8 cellular contexts compared by ENCODE assay signal in the genomic region with DNA sequence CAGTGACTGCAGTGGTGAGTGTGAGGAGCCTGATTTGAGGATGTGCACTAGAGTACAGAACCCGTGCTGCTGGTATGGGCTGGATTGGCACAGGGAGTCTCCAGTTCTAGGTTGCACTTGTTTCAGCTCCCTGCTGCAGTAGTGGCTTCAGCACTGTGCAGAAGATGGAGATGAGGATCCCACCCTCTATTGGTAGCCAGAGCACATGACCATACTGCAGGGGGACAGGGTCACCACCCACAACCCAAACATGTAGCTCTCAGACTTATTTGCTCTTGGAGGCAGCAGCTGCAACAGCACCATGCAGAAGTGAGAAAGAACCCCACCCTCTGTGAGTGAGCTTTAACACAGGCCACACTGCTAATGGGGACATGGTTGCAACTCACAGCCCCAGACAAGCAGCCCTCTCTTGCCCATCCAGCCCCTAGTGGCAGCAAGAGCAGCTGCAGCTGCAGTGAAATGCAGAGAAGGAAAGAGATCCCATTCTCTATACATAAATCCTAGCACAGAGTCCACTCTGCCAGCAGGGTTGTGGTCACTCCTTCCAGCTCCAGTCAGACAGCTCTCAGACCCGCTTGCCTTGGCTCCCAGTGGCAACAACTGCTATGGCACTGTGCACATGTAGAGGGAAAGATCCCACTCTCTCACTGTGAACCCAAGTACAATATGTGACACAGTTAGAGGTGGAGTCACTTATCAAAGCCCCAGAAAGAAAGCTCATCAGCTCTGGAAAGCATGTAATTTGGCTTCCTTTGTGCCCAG. TPM values are rescaled to one million over a fixed set of nuclear protein-coding genes. Genes with fewer than 3 reads are reported as not detected.
DNase-seq lines count a peak whose midpoint lies in the region; ATAC-seq and TF ChIP-seq lines count a peak whose summit lies in the region.

No MANE protein-coding gene starts in this region.

- H3K27ac ChIP-seq in tibial nerve = no peak overlapping the region

- peaks cover 0 to 42% (median 0%) of the 10 kb centered on the region in 4 donors for H3K9me3 ChIP-seq in tibial nerve

- POLR2A ChIA-PET in activated CD8-positive, alpha-beta T cell treated with anti-CD3 and anti-CD28 coated beads, Interleukin-2, amount 10 ng/mL, durations not matched to agents 7 days and 5 days (lab: Charles Lee) = no interaction called here
- POLR2A ChIA-PET in activated CD4-positive, alpha-beta memory T cell treated with anti-CD3 and anti-CD28 coated beads, Interleukin-2, amount 10 ng/mL, durations not matched to agents 7 days and 5 days (lab: Charles Lee) = no interaction called here

- H3K4me3 ChIP-seq in GM12865 (ENCODE audit: low read depth, low read length) (no peak overlapping the region), tibial nerve (no peak overlapping the region)

- peaks cover 17% of the 10 kb centered on the region for H3K27me3 Mint-ChIP-seq in activated CD8-positive, alpha-beta T cell treated with anti-CD3 and anti-CD28 coated beads, Interleukin-2, amount 10 ng/mL, durations not matched to agents 7 days and 5 days (ENCODE audit: low read depth)
- H3K27me3 Mint-ChIP-seq in nephron (ENCODE audit: low read depth) = peaks cover 3% of the 10 kb centered on the region
- H3K27me3 Mint-ChIP-seq in activated CD4-positive, alpha-beta memory T cell treated with anti-CD3 and anti-CD28 coated beads, Interleukin-2, amount 10 ng/mL, durations not matched to agents 7 days and 5 days = peaks cover 18% of the 10 kb centered on the region
- H3K27me3 Mint-ChIP-seq in activated T-cell treated with anti-CD3 and anti-CD28 coated beads, Interleukin-2, amount 50 U/mL, for 24 hours = peaks cover 24% of the 10 kb centered on the region

- H3K4me3 Mint-ChIP-seq in activated CD8-positive, alpha-beta T cell treated with anti-CD3 and anti-CD28 coated beads, Interleukin-2, amount 10 ng/mL, durations not matched to agents 7 days and 5 days = no peak overlapping the region
- no peak overlapping the region for H3K4me3 Mint-ChIP-seq in nephron
- H3K4me3 Mint-ChIP-seq in activated CD4-positive, alpha-beta memory T cell treated with anti-CD3 and anti-CD28 coated beads, Interleukin-2, amount 10 ng/mL, durations not matched to agents 7 days and 5 days = no peak overlapping the region
- H3K4me3 Mint-ChIP-seq in activated T-cell treated with anti-CD3 and anti-CD28 coated beads, Interleukin-2, amount 50 U/mL, for 24 hours = no peak overlapping the region

- peak; percentile 93 for ATAC-seq in GM21447 (IDR thresholded peaks at IDR 0.05; ENCODE audit: unreplicated experiment)
- ATAC-seq in HG03520 (IDR thresholded peaks at IDR 0.05; ENCODE audit: unreplicated experiment) = peak; percentile 97
- ATAC-seq in activated CD8-positive, alpha-beta T cell treated with anti-CD3 and anti-CD28 coated beads, Interleukin-2, amount 10 ng/mL, durations not matched to agents 7 days and 5 days = peak; percentile 51

- TF ChIP-seq EP300 in tibial nerve (IDR thresholded peaks at IDR 0.05) = no peak

- peak; percentile 48 for DNase-seq in GM12865 (ENCODE audit: low read depth)
- no peak for DNase-seq in activated CD8-positive, alpha-beta T cell treated with anti-CD3 and anti-CD28 coated beads, Interleukin-2, amount 10 ng/mL, durations not matched to agents 7 days and 5 days
- DNase-seq in activated CD4-positive, alpha-beta memory T cell treated with anti-CD3 and anti-CD28 coated beads, Interleukin-2, amount 10 ng/mL, durations not matched to agents 7 days and 5 days = no peak
- no peak for DNase-seq in activated T-cell treated with anti-CD3 and anti-CD28 coated beads, Interleukin-2, amount 50 U/mL, for 24 hours
- no peak for DNase-seq in tibial nerve (ENCODE audit: low spot score in 2 of 2)

- no peaks in the 10 kb centered on the region for H3K27me3 ChIP-seq in tibial nerve

- no peaks in the 10 kb centered on the region for H3K4me1 Mint-ChIP-seq in activated CD8-positive, alpha-beta T cell treated with anti-CD3 and anti-CD28 coated beads, Interleukin-2, amount 10 ng/mL, durations not matched to agents 7 days and 5 days (ENCODE audit: low read depth)
- no peaks in the 10 kb centered on the region for H3K4me1 Mint-ChIP-seq in nephron
- H3K4me1 Mint-ChIP-seq in activated CD4-positive, alpha-beta memory T cell treated with anti-CD3 and anti-CD28 coated beads, Interleukin-2, amount 10 ng/mL, durations not matched to agents 7 days and 5 days = no peaks in the 10 kb centered on the region
- H3K4me1 Mint-ChIP-seq in activated T-cell treated with anti-CD3 and anti-CD28 coated beads, Interleukin-2, amount 50 U/mL, for 24 hours (ENCODE audit: low read depth) = no peaks in the 10 kb centered on the region

- peaks cover 3% of the 10 kb centered on the region for H3K9me3 Mint-ChIP-seq in activated CD8-positive, alpha-beta T cell treated with anti-CD3 and anti-CD28 coated beads, Interleukin-2, amount 10 ng/mL, durations not matched to agents 7 days and 5 days (ENCODE audit: insufficient read depth)
- H3K9me3 Mint-ChIP-seq in nephron = peaks cover 27% of the 10 kb centered on the region
- H3K9me3 Mint-ChIP-seq in activated CD4-positive, alpha-beta memory T cell treated with anti-CD3 and anti-CD28 coated beads, Interleukin-2, amount 10 ng/mL, durations not matched to agents 7 days and 5 days = no peaks in the 10 kb centered on the region
- H3K9me3 Mint-ChIP-seq in activated T-cell treated with anti-CD3 and anti-CD28 coated beads, Interleukin-2, amount 50 U/mL, for 24 hours = peaks cover 13% of the 10 kb centered on the region

- WGBS in tibial nerve, 2 donors = 88% methylated on average over 2 of the region's 2 CpGs

- H3K36me3 Mint-ChIP-seq in activated CD8-positive, alpha-beta T cell treated with anti-CD3 and anti-CD28 coated beads, Interleukin-2, amount 10 ng/mL, durations not matched to agents 7 days and 5 days (ENCODE audit: low read depth) = no peaks in the 10 kb centered on the region
- peaks cover 8% of the 10 kb centered on the region for H3K36me3 Mint-ChIP-seq in nephron (ENCODE audit: low read depth)
- no peaks in the 10 kb centered on the region for H3K36me3 Mint-ChIP-seq in activated CD4-positive, alpha-beta memory T cell treated with anti-CD3 and anti-CD28 coated beads, Interleukin-2, amount 10 ng/mL, durations not matched to agents 7 days and 5 days (ENCODE audit: low read depth)
- H3K36me3 Mint-ChIP-seq in activated T-cell treated with anti-CD3 and anti-CD28 coated beads, Interleukin-2, amount 50 U/mL, for 24 hours (ENCODE audit: low read depth) = no peaks in the 10 kb centered on the region

- TF ChIP-seq CTCF in GM12865 (IDR thresholded peaks at IDR 0.05; ENCODE audit: insufficient read depth, low read depth, low read length, missing control alignments) (peak; percentile 73), nephron (IDR thresholded peaks at IDR 0.05; ENCODE audit: unreplicated experiment in 3 of 3) (peak in 2 of 3 experiments; percentile 27 to 34), tibial nerve (IDR thresholded peaks at IDR 0.05) (no peak)

- no peaks in the 10 kb centered on the region for H3K36me3 ChIP-seq in tibial nerve

- TF ChIP-seq POLR2A in tibial nerve (IDR thresholded peaks at IDR 0.05) = no peak

- no peak overlapping the region for H3K27ac Mint-ChIP-seq in activated CD8-positive, alpha-beta T cell treated with anti-CD3 and anti-CD28 coated beads, Interleukin-2, amount 10 ng/mL, durations not matched to agents 7 days and 5 days
- no peak overlapping the region for H3K27ac Mint-ChIP-seq in nephron
- H3K27ac Mint-ChIP-seq in activated CD4-positive, alpha-beta memory T cell treated with anti-CD3 and anti-CD28 coated beads, Interleukin-2, amount 10 ng/mL, durations not matched to agents 7 days and 5 days = no peak overlapping the region
- H3K27ac Mint-ChIP-seq in activated T-cell treated with anti-CD3 and anti-CD28 coated beads, Interleukin-2, amount 50 U/mL, for 24 hours = no peak overlapping the region

- CTCF ChIA-PET in activated CD8-positive, alpha-beta T cell treated with anti-CD3 and anti-CD28 coated beads, Interleukin-2, amount 10 ng/mL, durations not matched to agents 7 days and 5 days (lab: Charles Lee) = interaction anchor here (0.7 to 1.3 kb wide), 2 partner anchors 15 to 105 kb away, joined by 3 read pairs; a partner anchor contains a TSS
- CTCF ChIA-PET in activated CD4-positive, alpha-beta memory T cell treated with anti-CD3 and anti-CD28 coated beads, Interleukin-2, amount 10 ng/mL, durations not matched to agents 7 days and 5 days (lab: Charles Lee) = no interaction called here

- no peaks in the 10 kb centered on the region for H3K4me1 ChIP-seq in tibial nerve

RNA-seq across cellular contexts. Expression of a gene that starts 51.4 kb away (rescaled TPM):
- under 1 TPM in 1 of 2 experiments, not detected in 1; 0.39 TPM for total RNA-seq in activated CD8-positive, alpha-beta T cell treated with anti-CD3 and anti-CD28 coated beads, Interleukin-2, amount 10 ng/mL, durations not matched to agents 7 days and 5 days
- under 1 TPM in 1 of 2 experiments, not detected in 1; 0.23 TPM for total RNA-seq in activated CD4-positive, alpha-beta memory T cell treated with anti-CD3 and anti-CD28 coated beads, Interleukin-2, amount 10 ng/mL, durations not matched to agents 7 days and 5 days
- 1 to 10 TPM in 3 of 4 donors, under 1 TPM in 1; under 0.01 to 7.0 (median 2.2) TPM for total RNA-seq in tibial nerve

Comparison
In these comparisons a context has a peak if more than half of its experiments do, and no peak if none do; other contexts are left out.
1. CTCF ChIP-seq: peak in GM12865 (single experiment) and nephron (2 of 3); none in tibial nerve (0 of 5).
2. Peak in every context shown above with its lines, with median percentiles within 50 percentile points of each other: ATAC-seq.